ENCODE assay signal across 7 cellular contexts in genomic region chr4:118531947-118532346, GRCh38.
A peak's percentile ranks its signal among the peaks of the same experiment; 100 is the strongest.
DNase-seq lines count a peak whose midpoint lies in the region; ATAC-seq, FAIRE-seq and TF ChIP-seq lines count a peak whose summit lies in the region.
"Not testable (repeated sequence)": the region's sequence is repeated elsewhere in the genome, so short reads cannot be mapped to it uniquely, and the experiment has no call there.

No MANE protein-coding gene starts in this region.

- POLR2A ChIA-PET in activated CD4-positive, alpha-beta T cell treated with anti-CD3 and anti-CD28 coated beads for 36 hours (lab: Charles Lee), result not testable (repeated sequence)

- ATAC-seq in activated CD4-positive, alpha-beta T cell treated with anti-CD3 and anti-CD28 coated beads for 36 hours, result peak; percentile 84
- ATAC-seq in activated T-helper 17 cell treated with anti-CD3 and anti-CD28 coated beads, Interleukin-2, amount 50 U/mL, for 72 hours (replicated peaks), result peak; percentile 79
- ATAC-seq in stimulated activated naive CD8-positive, alpha-beta T cell treated with anti-CD3 and anti-CD28 coated beads, Interleukin-15, amount 100 ng/mL, for 72 hours, result peak; percentile 73

- not testable (repeated sequence) for H4K20me1 ChIP-seq in keratinocyte (ENCODE audit: control insufficient read depth, extremely low read depth, insufficient read depth, low read length)

- H3K36me3 ChIP-seq in keratinocyte (ENCODE audit: control insufficient read depth in 2 of 2, extremely low read depth in 1 of 2, insufficient read depth in 2 of 2, low read length in 2 of 2), result not testable (repeated sequence)

- not testable (repeated sequence) for H3K36me3 Mint-ChIP-seq in activated CD4-positive, alpha-beta T cell treated with anti-CD3 and anti-CD28 coated beads for 36 hours (ENCODE audit: low read depth); activated T-helper 17 cell treated with anti-CD3 and anti-CD28 coated beads, Interleukin-2, amount 50 U/mL, for 72 hours (ENCODE audit: low read depth)

- FAIRE-seq in A204.1 (lab: Jason Lieb, UNC) (peak; percentile 78), H54 (lab: Jason Lieb, UNC) (peak; percentile 60), endometrium (lab: Jason Lieb, UNC) (peak; percentile 63), keratinocyte (lab: Jason Lieb, UNC) (peak; percentile 13)

- not testable (repeated sequence) for TF ChIP-seq POLR2A in H54 (IDR thresholded peaks at IDR 0.05; ENCODE audit: low read depth, low read length)

- H3K4me1 Mint-ChIP-seq in activated CD4-positive, alpha-beta T cell treated with anti-CD3 and anti-CD28 coated beads for 36 hours; activated T-helper 17 cell treated with anti-CD3 and anti-CD28 coated beads, Interleukin-2, amount 50 U/mL, for 72 hours; stimulated activated naive CD8-positive, alpha-beta T cell treated with anti-CD3 and anti-CD28 coated beads, Interleukin-15, amount 100 ng/mL, for 72 hours: not testable (repeated sequence)

- H3K9me3 ChIP-seq in keratinocyte (ENCODE audit: control insufficient read depth, low read depth, low read length), result not testable (repeated sequence)

- H3K9me1 ChIP-seq in keratinocyte (ENCODE audit: control insufficient read depth, extremely low read depth, insufficient read depth, low read length), result not testable (repeated sequence)

- H3K27me3 Mint-ChIP-seq in activated CD4-positive, alpha-beta T cell treated with anti-CD3 and anti-CD28 coated beads for 36 hours; activated T-helper 17 cell treated with anti-CD3 and anti-CD28 coated beads, Interleukin-2, amount 50 U/mL, for 72 hours; stimulated activated naive CD8-positive, alpha-beta T cell treated with anti-CD3 and anti-CD28 coated beads, Interleukin-15, amount 100 ng/mL, for 72 hours: not testable (repeated sequence)

- H3K4me3 Mint-ChIP-seq in activated CD4-positive, alpha-beta T cell treated with anti-CD3 and anti-CD28 coated beads for 36 hours; activated T-helper 17 cell treated with anti-CD3 and anti-CD28 coated beads, Interleukin-2, amount 50 U/mL, for 72 hours; stimulated activated naive CD8-positive, alpha-beta T cell treated with anti-CD3 and anti-CD28 coated beads, Interleukin-15, amount 100 ng/mL, for 72 hours: not testable (repeated sequence)

- not testable (repeated sequence) for H3K4me2 ChIP-seq in keratinocyte (ENCODE audit: control insufficient read depth, extremely low read depth, insufficient read depth, low read depth, low read length)

- H3K4me3 ChIP-seq in keratinocyte (ENCODE audit: control insufficient read depth in 2 of 3, extremely low read depth in 1 of 3, insufficient read depth in 2 of 3, low read depth in 1 of 3, low read length in 3 of 3), result not testable (repeated sequence)

- CTCF ChIA-PET in activated CD4-positive, alpha-beta T cell treated with anti-CD3 and anti-CD28 coated beads for 36 hours (lab: Charles Lee), result not testable (repeated sequence)

- not testable (repeated sequence) for H3K27ac ChIP-seq in keratinocyte (ENCODE audit: control insufficient read depth, insufficient read depth, low read length)

- H3K4me1 ChIP-seq in keratinocyte (ENCODE audit: control insufficient read depth, extremely low read depth, insufficient read depth, low read length), result not testable (repeated sequence)

- not testable (repeated sequence) for H3K9ac ChIP-seq in keratinocyte (ENCODE audit: control insufficient read depth, extremely low read depth, insufficient read depth, low read length)

- H3K79me2 ChIP-seq in keratinocyte (ENCODE audit: control insufficient read depth, insufficient read depth, low read length), result not testable (repeated sequence)

- not testable (repeated sequence) for H2AFZ ChIP-seq in keratinocyte (ENCODE audit: control insufficient read depth, low read length)

- not testable (repeated sequence) for DNase-seq in H54 (ENCODE audit: insufficient read length, low spot score); activated CD4-positive, alpha-beta T cell treated with anti-CD3 and anti-CD28 coated beads for 36 hours; keratinocyte (ENCODE audit: low read depth, low spot score); stimulated activated naive CD8-positive, alpha-beta T cell treated with anti-CD3 and anti-CD28 coated beads, Interleukin-15, amount 100 ng/mL, for 72 hours

- dilution Hi-C loops in keratinocyte (cut with MboI; ENCODE audit: extremely low pct_ligation_motif_present, low sequenced_read_pairs), result not testable (repeated sequence)

- intact Hi-C loops in activated CD4-positive, alpha-beta T cell treated with anti-CD3 and anti-CD28 coated beads for 36 hours (cut with DNase I, micrococcal nuclease), result not testable (repeated sequence)

- TF ChIP-seq CTCF in keratinocyte (optimal IDR thresholded peaks at IDR 0.05 in 1 of 3, IDR thresholded peaks at IDR 0.05 in 1 of 3, conservative IDR thresholded peaks at IDR 0.05 in 1 of 3; ENCODE audit: extremely low read depth in 1 of 3, insufficient read depth in 2 of 3, low read length in 3 of 3), result not testable (repeated sequence)

- H3K27me3 ChIP-seq in keratinocyte (ENCODE audit: control insufficient read depth, extremely low read depth, insufficient read depth, low read length), result not testable (repeated sequence)

- H3K27ac Mint-ChIP-seq in activated CD4-positive, alpha-beta T cell treated with anti-CD3 and anti-CD28 coated beads for 36 hours; activated T-helper 17 cell treated with anti-CD3 and anti-CD28 coated beads, Interleukin-2, amount 50 U/mL, for 72 hours; stimulated activated naive CD8-positive, alpha-beta T cell treated with anti-CD3 and anti-CD28 coated beads, Interleukin-15, amount 100 ng/mL, for 72 hours: not testable (repeated sequence)

- H3K9me3 Mint-ChIP-seq in activated CD4-positive, alpha-beta T cell treated with anti-CD3 and anti-CD28 coated beads for 36 hours (ENCODE audit: low read depth); activated T-helper 17 cell treated with anti-CD3 and anti-CD28 coated beads, Interleukin-2, amount 50 U/mL, for 72 hours; stimulated activated naive CD8-positive, alpha-beta T cell treated with anti-CD3 and anti-CD28 coated beads, Interleukin-15, amount 100 ng/mL, for 72 hours: not testable (repeated sequence)
